ENCODE assay signal across 8 cellular contexts in the genomic region with DNA sequence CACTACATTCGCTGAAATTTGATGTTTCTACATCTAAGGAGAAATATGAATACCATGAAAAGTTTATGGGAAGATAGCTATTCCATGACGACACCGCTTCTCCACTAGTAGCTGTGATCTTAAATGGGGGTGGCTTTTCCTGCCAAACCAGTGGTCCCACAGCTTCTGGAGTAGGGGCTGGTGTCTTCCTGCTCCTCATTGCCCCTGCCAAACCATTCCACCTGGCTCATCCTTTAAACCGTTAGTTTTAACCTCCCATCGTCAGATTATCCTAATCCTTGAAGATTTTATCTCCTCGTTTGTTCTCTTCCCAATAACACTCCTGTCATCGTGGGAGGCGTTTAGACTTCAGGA. TPM values are rescaled to one million over a fixed set of nuclear protein-coding genes. Genes with fewer than 3 reads are reported as not detected.
A peak's percentile ranks its signal among the peaks of the same experiment; 100 is the strongest.
DNase-seq lines count a peak whose midpoint lies in the region; ATAC-seq and TF ChIP-seq lines count a peak whose summit lies in the region.

No MANE protein-coding gene starts in this region.

- H2BK120ac ChIP-seq in mesendoderm (ENCODE audit: low read depth, low read length) = no peak overlapping the region

- DNase-seq in right atrium auricular region (ENCODE audit: low spot score) = no peak
- DNase-seq in left cardiac atrium = no peak
- no peak for DNase-seq in mesendoderm
- no peak for DNase-seq in vagina (ENCODE audit: extremely low spot score in 2 of 2)
- no peak for DNase-seq in head of caudate nucleus
- DNase-seq in SK-N-DZ (ENCODE audit: low spot score) = no peak

- H3K27ac ChIP-seq in right atrium auricular region = peak overlapping the region; percentile 72 to 84
- no peak overlapping the region for H3K27ac ChIP-seq in mesendoderm (ENCODE audit: low read depth, low read length)
- H3K27ac ChIP-seq in vagina = peak overlapping the region; percentile 32

- no peak for TF ChIP-seq POLR2A in vagina (IDR thresholded peaks at IDR 0.05)

- H3K27me3 Mint-ChIP-seq in brain = peaks cover 4% of the 10 kb centered on the region

- H2BK15ac ChIP-seq in mesendoderm (replicated peaks; ENCODE audit: low read depth) = no peak overlapping the region

- peak overlapping the region; percentile 95 for H3K56ac ChIP-seq in mesendoderm (ENCODE audit: low read length)

- H3K36me3 ChIP-seq in right atrium auricular region (peaks cover 8% of the 10 kb centered on the region), mesendoderm (ENCODE audit: control insufficient read depth, insufficient read depth, low read length) (no peaks in the 10 kb centered on the region), vagina (peaks cover under 1 to 19% of the 10 kb centered on the region in 2 donors)

- H3K9me3 Mint-ChIP-seq in brain = peaks cover 5 to 22% (median 6%) of the 10 kb centered on the region in 5 experiments

- H2BK5ac ChIP-seq in mesendoderm (ENCODE audit: low read length) = no peak overlapping the region

- H3K4me1 ChIP-seq in right atrium auricular region (peaks cover 0 to 15% of the 10 kb centered on the region in 2 donors), mesendoderm (ENCODE audit: control insufficient read depth, low read depth, low read length) (no peaks in the 10 kb centered on the region), vagina (peaks cover 19% of the 10 kb centered on the region)

- H3K27ac Mint-ChIP-seq in brain = peak overlapping the region; percentile 57 to 99 (median 96)

- H3K27me3 ChIP-seq in right atrium auricular region = no peaks in the 10 kb centered on the region
- H3K27me3 ChIP-seq in mesendoderm (ENCODE audit: insufficient read depth, low read length, poor library complexity) = no peaks in the 10 kb centered on the region
- no peaks in the 10 kb centered on the region for H3K27me3 ChIP-seq in vagina

- H4K8ac ChIP-seq in mesendoderm (ENCODE audit: low read depth, low read length) = no peak overlapping the region

- no peaks in the 10 kb centered on the region for H3K79me2 ChIP-seq in mesendoderm (ENCODE audit: control insufficient read depth, insufficient read depth, low read length)

- H3K4me3 ChIP-seq in right atrium auricular region (peak overlapping the region; percentile 73), mesendoderm (ENCODE audit: low read length) (peak overlapping the region; percentile 69), vagina (peak overlapping the region; percentile 74 to 84)

- H3K9me3 ChIP-seq in right atrium auricular region (peaks cover 0 to 13% of the 10 kb centered on the region in 2 donors), vagina (peaks cover 3% of the 10 kb centered on the region)

- no peak overlapping the region for H3K18ac ChIP-seq in mesendoderm (ENCODE audit: low read length)

- H3K36me3 Mint-ChIP-seq in brain = peaks cover 30% of the 10 kb centered on the region

- H3K23ac ChIP-seq in mesendoderm (ENCODE audit: low read length) = no peak overlapping the region

- WGBS in mesendoderm (ENCODE audit: extremely low coverage, insufficient coverage, low lambda C conversion rate) = no CpG with 5 or more reads among the region's 8 CpGs

- no peak overlapping the region for H2AK5ac ChIP-seq in mesendoderm (ENCODE audit: low read length)

- no peak overlapping the region for H4K5ac ChIP-seq in mesendoderm (ENCODE audit: low read length)

- TF ChIP-seq CTCF in right atrium auricular region (IDR thresholded peaks at IDR 0.05) (no peak), brain (conservative IDR thresholded peaks at IDR 0.05) (no peak), vagina (IDR thresholded peaks at IDR 0.05) (no peak)

- intact Hi-C loops in left cardiac atrium (cut with DNase I) = loop anchor here in 1 of 2 donors (2.0 kb wide), 1 partner anchor 23 kb away; a partner anchor contains a TSS
- intact Hi-C loops in vagina (cut with DNase I) = no loop called here
- intact Hi-C loops in head of caudate nucleus (cut with DNase I) = loop anchor here (5.0 kb wide), 1 partner anchor 110 kb away; a partner anchor contains a TSS

- H3K4me3 Mint-ChIP-seq in brain = peak overlapping the region; percentile 93 to 100 (median 100)

- peak overlapping the region; percentile 92 for H3K4me2 ChIP-seq in mesendoderm (ENCODE audit: low read length)

- peaks cover 29% of the 10 kb centered on the region for H3K4me1 Mint-ChIP-seq in brain

- H3K79me1 ChIP-seq in mesendoderm (ENCODE audit: low read length) = no peaks in the 10 kb centered on the region

- peak overlapping the region; percentile 82 for H3K9ac ChIP-seq in mesendoderm (ENCODE audit: low read length)

- no peak overlapping the region for H3K4ac ChIP-seq in mesendoderm (ENCODE audit: low read depth, low read length)

- no peak for ATAC-seq in left cardiac atrium
- no peak for ATAC-seq in HG03025 (IDR thresholded peaks at IDR 0.05; ENCODE audit: low FRiP score, unreplicated experiment)

RNA-seq across cellular contexts. Expression of a gene that starts 0.6 kb away (rescaled TPM):
- total RNA-seq in right atrium auricular region (1 to 10 TPM; 1.6 to 2.1 TPM), left cardiac atrium (1 to 10 TPM; 3.5 to 3.7 TPM), vagina (2.0 TPM)
- polyA plus RNA-seq in brain (ENCODE audit: insufficient read depth, low read depth, low replicate concordance) = 1.2 TPM
- 0.95 TPM for polyA plus RNA-seq in mesendoderm (2013, experiment 1 of 2)
- polyA plus RNA-seq in mesendoderm (2013, experiment 2 of 2) = 0.98 TPM
- polyA plus RNA-seq in SK-N-DZ (2014; cell fraction: cytosol; rRNA removed) = 3.3 and 3.5 TPM in 2 replicates
- polyA plus RNA-seq in SK-N-DZ (2014; cell fraction: nucleus; rRNA removed) = 3.2 and 4.6 TPM in 2 replicates

RNA-seq across cellular contexts. Expression of a gene that starts 18.2 kb away (rescaled TPM):
- 1 to 10 TPM; 3.4 to 5.7 TPM for total RNA-seq in right atrium auricular region
- total RNA-seq in left cardiac atrium = 1 to 10 TPM; 6.8 to 9.2 TPM
- 2.9 TPM for polyA plus RNA-seq in brain (ENCODE audit: insufficient read depth, low read depth, low replicate concordance)
- polyA plus RNA-seq in mesendoderm (2013, experiment 1 of 2) = 5.5 TPM
- 5.4 TPM for polyA plus RNA-seq in mesendoderm (2013, experiment 2 of 2)
- total RNA-seq in vagina = 8.3 TPM
- polyA plus RNA-seq in SK-N-DZ (2014; cell fraction: cytosol; rRNA removed) = 5.2 and 6.4 TPM in 2 replicates
- polyA plus RNA-seq in SK-N-DZ (2014; cell fraction: nucleus; rRNA removed) = 9.8 and 10.3 TPM in 2 replicates

RNA-seq across cellular contexts. Expression of a gene that starts 23.0 kb away (rescaled TPM):
- 1 to 10 TPM; 2.4 to 2.9 TPM for total RNA-seq in right atrium auricular region
- 1 to 10 TPM; 3.5 to 4.0 TPM for total RNA-seq in left cardiac atrium
- polyA plus RNA-seq in brain (ENCODE audit: insufficient read depth, low read depth, low replicate concordance) = 1.8 TPM
- polyA plus RNA-seq in mesendoderm (2013, experiment 1 of 2) = 3.7 TPM
- 4.2 TPM for polyA plus RNA-seq in mesendoderm (2013, experiment 2 of 2)
- total RNA-seq in vagina = 1.7 TPM
- 5.2 and 5.6 TPM in 2 replicates for polyA plus RNA-seq in SK-N-DZ (2014; cell fraction: cytosol; rRNA removed)
- polyA plus RNA-seq in SK-N-DZ (2014; cell fraction: nucleus; rRNA removed) = 7.4 and 8.8 TPM in 2 replicates

RNA-seq across cellular contexts. Expression of a gene that starts 49.6 kb away (rescaled TPM):
- total RNA-seq in right atrium auricular region (1 to 10 TPM; 4.2 to 5.4 TPM), left cardiac atrium (1 to 10 TPM; 2.8 to 2.9 TPM), vagina (17.7 TPM)
- polyA plus RNA-seq in brain (ENCODE audit: insufficient read depth, low read depth, low replicate concordance) = 2.6 TPM
- polyA plus RNA-seq in mesendoderm (2013, experiment 1 of 2) = 3.9 TPM
- polyA plus RNA-seq in mesendoderm (2013, experiment 2 of 2) = 3.7 TPM
- polyA plus RNA-seq in SK-N-DZ (2014; cell fraction: cytosol; rRNA removed) = 4.3 and 10.9 TPM in 2 replicates
- 7.2 and 11.9 TPM in 2 replicates for polyA plus RNA-seq in SK-N-DZ (2014; cell fraction: nucleus; rRNA removed)

RNA-seq across cellular contexts. Expression of a gene that starts 51.2 kb away (rescaled TPM):
- total RNA-seq in right atrium auricular region (1 to 10 TPM; 3.0 to 4.1 TPM), left cardiac atrium (1 to 10 TPM; 3.7 to 5.2 TPM), vagina (2.7 TPM)
- polyA plus RNA-seq in brain (ENCODE audit: insufficient read depth, low read depth, low replicate concordance) = 0.66 TPM
- 1.3 TPM for polyA plus RNA-seq in mesendoderm (2013, experiment 1 of 2)
- polyA plus RNA-seq in mesendoderm (2013, experiment 2 of 2) = 1.3 TPM
- polyA plus RNA-seq in SK-N-DZ (2014; cell fraction: cytosol; rRNA removed) = 0.37 and 2.1 TPM in 2 replicates
- 0.96 and 4.9 TPM in 2 replicates for polyA plus RNA-seq in SK-N-DZ (2014; cell fraction: nucleus; rRNA removed)
